In genomic region chr15:46178138-46178537, GRCh38 we compare ENCODE assay signal across 29 cellular contexts.
DNase-seq lines count a peak whose midpoint lies in the region; TF ChIP-seq lines count a peak whose summit lies in the region.
"Had no signal": no experiment of that assay in that cellular context is flagged by ENCODE, and none has a peak within 500 bp of the region (broad histone marks: within the 10 kb centered on the region; RNA-seq: fewer than 3 reads in every experiment).

No MANE protein-coding gene starts in this region.

- no peak overlapping the region for H3K27ac Mint-ChIP-seq in activated CD4-positive, alpha-beta T cell treated with anti-CD3 and anti-CD28 coated beads, Interleukin-2, amount 10 ng/mL, durations not matched to agents 7 days and 5 days
- H3K27ac Mint-ChIP-seq: B cell; CD14-positive monocyte; CD4-positive, alpha-beta memory T cell; CD4-positive, alpha-beta T cell; CD4-positive, CD25-positive, alpha-beta regulatory T cell; CD8-positive, alpha-beta memory T cell; CD8-positive, alpha-beta T cell had no signal

- no peak for TF ChIP-seq RAD21 in neural cell (conservative IDR thresholded peaks at IDR 0.05)

- no peak overlapping the region for H3K9ac ChIP-seq in neural cell (ENCODE audit: low read length)
- H3K9ac ChIP-seq: BLaER1; BLaER1 treated with 17β-estradiol and CSF1 and Interleukin-3, amounts not matched to agents 10 nM and 100 nM had no signal

- no peak overlapping the region for H3K4me3 Mint-ChIP-seq in activated CD4-positive, alpha-beta T cell treated with anti-CD3 and anti-CD28 coated beads, Interleukin-2, amount 10 ng/mL, durations not matched to agents 7 days and 5 days
- H3K4me3 Mint-ChIP-seq: B cell; CD14-positive monocyte; CD4-positive, alpha-beta memory T cell; CD4-positive, alpha-beta T cell; CD4-positive, CD25-positive, alpha-beta regulatory T cell; CD8-positive, alpha-beta memory T cell; CD8-positive, alpha-beta T cell had no signal

- H3K9me3 Mint-ChIP-seq in activated CD4-positive, alpha-beta T cell treated with anti-CD3 and anti-CD28 coated beads, Interleukin-2, amount 10 ng/mL, durations not matched to agents 7 days and 5 days, result peaks cover 11% of the 10 kb centered on the region

- H3K4me1 Mint-ChIP-seq in activated CD4-positive, alpha-beta T cell treated with anti-CD3 and anti-CD28 coated beads, Interleukin-2, amount 10 ng/mL, durations not matched to agents 7 days and 5 days, result no peaks in the 10 kb centered on the region
- H3K4me1 Mint-ChIP-seq: B cell; CD14-positive monocyte; CD4-positive, alpha-beta memory T cell; CD4-positive, CD25-positive, alpha-beta regulatory T cell; CD8-positive, alpha-beta memory T cell had no signal

- H3K9me2 ChIP-seq in neural cell (ENCODE audit: insufficient read depth, low read length), result no peaks in the 10 kb centered on the region

- H3K4me2 ChIP-seq in neural cell (ENCODE audit: low read length), result no peak overlapping the region
- H3K4me2 ChIP-seq: A549; BLaER1; BLaER1 treated with 17β-estradiol and CSF1 and Interleukin-3, amounts not matched to agents 10 nM and 100 nM had no signal

- POLR2A ChIA-PET in activated CD4-positive, alpha-beta T cell treated with anti-CD3 and anti-CD28 coated beads, Interleukin-2, amount 10 ng/mL, durations not matched to agents 7 days and 5 days (lab: Charles Lee), result no interaction called here

- CTCF ChIA-PET in activated CD4-positive, alpha-beta T cell treated with anti-CD3 and anti-CD28 coated beads, Interleukin-2, amount 10 ng/mL, durations not matched to agents 7 days and 5 days (lab: Charles Lee), result no interaction called here

- H4K20me1 ChIP-seq in neural cell (ENCODE audit: insufficient read depth), result no peaks in the 10 kb centered on the region
- H4K20me1 ChIP-seq: BLaER1; BLaER1 treated with 17β-estradiol and CSF1 and Interleukin-3, amounts not matched to agents 10 nM and 100 nM had no signal

- no peaks in the 10 kb centered on the region for H3K79me2 ChIP-seq in neural cell (replicated peaks; ENCODE audit: insufficient read depth, low read length)

- H2AFZ ChIP-seq in neural cell (ENCODE audit: low read depth, low read length), result no peak overlapping the region

- peaks cover 5% of the 10 kb centered on the region for H3K9me3 ChIP-seq in neural cell (ENCODE audit: low read length)
- H3K9me3 ChIP-seq: A549, BE2C, Caco-2 had no signal

- no peak overlapping the region for H3K4me3 ChIP-seq in neural cell (ENCODE audit: low read length)
- H3K4me3 ChIP-seq: A549; BLaER1; BLaER1 treated with 17β-estradiol and CSF1 and Interleukin-3, amounts not matched to agents 10 nM and 100 nM had no signal

- H3K27me3 Mint-ChIP-seq in activated CD4-positive, alpha-beta T cell treated with anti-CD3 and anti-CD28 coated beads, Interleukin-2, amount 10 ng/mL, durations not matched to agents 7 days and 5 days, result no peaks in the 10 kb centered on the region
- H3K27me3 Mint-ChIP-seq: B cell; CD4-positive, alpha-beta memory T cell; CD4-positive, alpha-beta T cell; CD4-positive, CD25-positive, alpha-beta regulatory T cell; CD8-positive, alpha-beta memory T cell had no signal

- H3K36me3 Mint-ChIP-seq in activated CD4-positive, alpha-beta T cell treated with anti-CD3 and anti-CD28 coated beads, Interleukin-2, amount 10 ng/mL, durations not matched to agents 7 days and 5 days (ENCODE audit: low read depth), result no peaks in the 10 kb centered on the region
- H3K36me3 Mint-ChIP-seq: CD14-positive monocyte; CD4-positive, alpha-beta memory T cell; CD4-positive, CD25-positive, alpha-beta regulatory T cell; CD8-positive, alpha-beta memory T cell; CD8-positive, alpha-beta T cell had no signal

- DNase-seq in activated CD4-positive, alpha-beta T cell treated with anti-CD3 and anti-CD28 coated beads, Interleukin-2, amount 10 ng/mL, durations not matched to agents 7 days and 5 days, result no peak
- DNase-seq: 8988T; ACHN; AML-193; BE2C; C1 segment of cervical spinal cord; Caco-2; Calu3; CD4-positive, alpha-beta memory T cell; CD4-positive, alpha-beta T cell; CD4-positive, CD25-positive, alpha-beta regulatory T cell; CD8-positive, alpha-beta memory T cell; CD8-positive, alpha-beta T cell; COR-L47; DMS 273 treated with DMSO at 0.1 percent for 48 hours; DMS153; DMS53; DMS79; DMS79 treated with DMSO at 0.1 percent for 48 hours; DND-41; EL had no signal

- peak; percentile 39 for TF ChIP-seq EP300 in neural cell (conservative IDR thresholded peaks at IDR 0.05; ENCODE audit: poor library complexity, severe bottlenecking)

- H3K27me3 ChIP-seq in neural cell (ENCODE audit: insufficient read depth, low read depth, low read length), result no peaks in the 10 kb centered on the region
- H3K27me3 ChIP-seq: BE2C; BLaER1; BLaER1 treated with 17β-estradiol and CSF1 and Interleukin-3, amounts not matched to agents 10 nM and 100 nM had no signal

- no peaks in the 10 kb centered on the region for H3F3A ChIP-seq in neural cell (ENCODE audit: insufficient read depth, low read length, poor library complexity, severe bottlenecking)

- TF ChIP-seq CTCF in neural cell (IDR thresholded peaks at IDR 0.05; ENCODE audit: poor library complexity, severe bottlenecking), result no peak

- no peaks in the 10 kb centered on the region for H3K36me3 ChIP-seq in neural cell (ENCODE audit: insufficient read depth, low read length)
- H3K36me3 ChIP-seq: BE2C; BLaER1; BLaER1 treated with 17β-estradiol and CSF1 and Interleukin-3, amounts not matched to agents 10 nM and 100 nM had no signal

- H3K27ac ChIP-seq in neural cell (ENCODE audit: low read length), result peak overlapping the region; percentile 15
- H3K27ac ChIP-seq: 22Rv1; A549; BLaER1; BLaER1 treated with 17β-estradiol and CSF1 and Interleukin-3, amounts not matched to agents 10 nM and 100 nM; C4-2B had no signal

TF ChIP-seq in neural cell, 6 proteins besides CTCF, POLR2A, EP300 and RAD21:
- TF ChIP-seq SMC3 (conservative IDR thresholded peaks at IDR 0.05; ENCODE audit: poor library complexity) (no peak), POLR2AphosphoS5 (IDR thresholded peaks at IDR 0.05) (peak; percentile 52), MXI1 (conservative IDR thresholded peaks at IDR 0.05; ENCODE audit: poor library complexity, severe bottlenecking) (no peak), EZH2 (IDR thresholded peaks at IDR 0.05; ENCODE audit: borderline replicate concordance, insufficient read depth, low read length, poor library complexity, severe bottlenecking) (no peak), TAF1 (IDR thresholded peaks at IDR 0.05; ENCODE audit: low read depth) (no peak), REST (IDR thresholded peaks at IDR 0.05; ENCODE audit: borderline replicate concordance) (peak; percentile 81)
